Comparison of ENCODE assay signal across 14 cellular contexts in genomic region chr6:135230702-135231468, GRCh38. TPM values are rescaled to one million over a fixed set of nuclear protein-coding genes. Genes with fewer than 3 reads are reported as not detected.
DNase-seq lines count a peak whose midpoint lies in the region; ATAC-seq, FAIRE-seq and TF ChIP-seq lines count a peak whose summit lies in the region.
"Had no signal": no experiment of that assay in that cellular context is flagged by ENCODE, and none has a peak within 500 bp of the region (broad histone marks: within the 10 kb centered on the region; RNA-seq: fewer than 3 reads in every experiment).

No MANE protein-coding gene starts in this region.

- intact Hi-C loops in kidney (cut with DNase I): no loop called here

- H3K4me3 Mint-ChIP-seq in activated T-cell treated with anti-CD3 and anti-CD28 coated beads, Interleukin-2, amount 50 U/mL, for 72 hours: peak overlapping the region in 1 of 2 donors; percentile 71
- no peak overlapping the region for H3K4me3 Mint-ChIP-seq in endodermal cell
- no peak overlapping the region for H3K4me3 Mint-ChIP-seq in stimulated activated naive CD8-positive, alpha-beta T cell treated with anti-CD3 and anti-CD28 coated beads, Interleukin-15, amount 100 ng/mL, for 72 hours
- H3K4me3 Mint-ChIP-seq: effector memory CD8-positive, alpha-beta T cell had no signal

- no peaks in the 10 kb centered on the region for H3K27me3 ChIP-seq in endodermal cell (ENCODE audit: control insufficient read depth, insufficient read depth, low read length, poor library complexity, severe bottlenecking)
- H3K27me3 ChIP-seq: uterus had no signal

- peak in 1 of 2 donors; percentile 36 for ATAC-seq in activated T-cell treated with anti-CD3 and anti-CD28 coated beads, Interleukin-2, amount 50 U/mL, for 72 hours (replicated peaks in 1 of 2)
- ATAC-seq in stimulated activated naive CD8-positive, alpha-beta T cell treated with anti-CD3 and anti-CD28 coated beads, Interleukin-15, amount 100 ng/mL, for 72 hours: no peak
- no peak for ATAC-seq in HG02840 (IDR thresholded peaks at IDR 0.05; ENCODE audit: low FRiP score, unreplicated experiment)
- ATAC-seq: effector memory CD8-positive, alpha-beta T cell had no signal

- DNase-seq in activated T-cell treated with anti-CD3 and anti-CD28 coated beads, Interleukin-2, amount 50 U/mL, for 72 hours: no peak
- no peak for DNase-seq in activated T-cell treated with anti-CD3 and anti-CD28 coated beads, Interleukin-2, amount 50 U/mL, for 1 hour
- DNase-seq in SK-N-MC (ENCODE audit: low read depth, low spot score): no peak
- DNase-seq in endodermal cell: no peak
- no peak for DNase-seq in stimulated activated naive CD8-positive, alpha-beta T cell treated with anti-CD3 and anti-CD28 coated beads, Interleukin-15, amount 100 ng/mL, for 72 hours
- no peak for DNase-seq in kidney
- no peak for DNase-seq in D341Med (ENCODE audit: low spot score)
- DNase-seq: effector memory CD8-positive, alpha-beta T cell; glutamatergic neuron; kidney glomerular epithelial cell; NCI-H1436 treated with DMSO at 0.1 percent for 48 hours; SHP77 treated with DMSO at 0.1 percent for 48 hours; uterus had no signal

- no peaks in the 10 kb centered on the region for H3K27me3 Mint-ChIP-seq in activated T-cell treated with anti-CD3 and anti-CD28 coated beads, Interleukin-2, amount 50 U/mL, for 72 hours (ENCODE audit: low read depth)
- H3K27me3 Mint-ChIP-seq in endodermal cell (ENCODE audit: insufficient read depth): no peaks in the 10 kb centered on the region
- no peaks in the 10 kb centered on the region for H3K27me3 Mint-ChIP-seq in stimulated activated naive CD8-positive, alpha-beta T cell treated with anti-CD3 and anti-CD28 coated beads, Interleukin-15, amount 100 ng/mL, for 72 hours
- H3K27me3 Mint-ChIP-seq: effector memory CD8-positive, alpha-beta T cell had no signal

- FAIRE-seq in kidney (lab: Jason Lieb, UNC): no peak

- H3K4me1 ChIP-seq in endodermal cell (ENCODE audit: control insufficient read depth, insufficient read depth, low read length): peaks cover 9% of the 10 kb centered on the region
- H3K4me1 ChIP-seq in kidney (ENCODE audit: control insufficient read depth in 1 of 2, insufficient read depth in 1 of 2, low read depth in 1 of 2, low read length in 2 of 2): no peaks in the 10 kb centered on the region
- H3K4me1 ChIP-seq: uterus had no signal

- no peaks in the 10 kb centered on the region for H3K36me3 Mint-ChIP-seq in activated T-cell treated with anti-CD3 and anti-CD28 coated beads, Interleukin-2, amount 50 U/mL, for 72 hours (ENCODE audit: insufficient read depth in 2 of 2)
- no peaks in the 10 kb centered on the region for H3K36me3 Mint-ChIP-seq in endodermal cell (ENCODE audit: low read depth)

- H3K27ac ChIP-seq in SK-N-MC (peak overlapping the region; percentile 38; the same call in 1 of the 2 replicates), endodermal cell (ENCODE audit: low read depth, low read length) (no peak overlapping the region), kidney (ENCODE audit: low read depth in 2 of 2, low read length in 2 of 2) (no peak overlapping the region)
- H3K27ac ChIP-seq: uterus had no signal

- 56% methylated on average over 1 of the region's 3 CpGs; no CpG with 5 or more reads in 1 of the 2 experiments for WGBS in endodermal cell (ENCODE audit: insufficient coverage in 1 of 2, insufficient read length in 1 of 2), 2 experiments

- no peaks in the 10 kb centered on the region for H3K9me3 ChIP-seq in SK-N-MC (ENCODE audit: low read depth, low read length)
- H3K9me3 ChIP-seq in endodermal cell (ENCODE audit: control insufficient read depth, low read length): no peaks in the 10 kb centered on the region
- H3K9me3 ChIP-seq in kidney (ENCODE audit: control insufficient read depth in 1 of 2, low read length in 2 of 2): no peaks in the 10 kb centered on the region
- H3K9me3 ChIP-seq: uterus had no signal

- H3K4me1 Mint-ChIP-seq in activated T-cell treated with anti-CD3 and anti-CD28 coated beads, Interleukin-2, amount 50 U/mL, for 72 hours (ENCODE audit: low read depth): peaks cover 39% of the 10 kb centered on the region
- H3K4me1 Mint-ChIP-seq in endodermal cell: peaks cover 9% of the 10 kb centered on the region
- peaks cover 41% of the 10 kb centered on the region for H3K4me1 Mint-ChIP-seq in stimulated activated naive CD8-positive, alpha-beta T cell treated with anti-CD3 and anti-CD28 coated beads, Interleukin-15, amount 100 ng/mL, for 72 hours

- H3K9ac ChIP-seq in SK-N-MC (ENCODE audit: insufficient read length) (no peak overlapping the region), endodermal cell (ENCODE audit: extremely low read depth, low read length, poor library complexity, severe bottlenecking) (no peak overlapping the region), kidney (ENCODE audit: low read length in 2 of 2) (no peak overlapping the region)

- H3K27ac Mint-ChIP-seq in activated T-cell treated with anti-CD3 and anti-CD28 coated beads, Interleukin-2, amount 50 U/mL, for 72 hours: peak overlapping the region; percentile 97
- H3K27ac Mint-ChIP-seq in endodermal cell: peak overlapping the region; percentile 44
- H3K27ac Mint-ChIP-seq in stimulated activated naive CD8-positive, alpha-beta T cell treated with anti-CD3 and anti-CD28 coated beads, Interleukin-15, amount 100 ng/mL, for 72 hours: peak overlapping the region; percentile 9 to 30
- H3K27ac Mint-ChIP-seq: effector memory CD8-positive, alpha-beta T cell had no signal

- no peak for TF ChIP-seq CTCF in endodermal cell (conservative IDR thresholded peaks at IDR 0.05)
- TF ChIP-seq CTCF in kidney (IDR thresholded peaks at IDR 0.05; ENCODE audit: borderline replicate concordance, extremely low read depth, insufficient read depth): no peak

- H3K9me3 Mint-ChIP-seq in activated T-cell treated with anti-CD3 and anti-CD28 coated beads, Interleukin-2, amount 50 U/mL, for 72 hours: peaks cover 0 to 1% of the 10 kb centered on the region in 2 donors
- no peaks in the 10 kb centered on the region for H3K9me3 Mint-ChIP-seq in endodermal cell
- H3K9me3 Mint-ChIP-seq in stimulated activated naive CD8-positive, alpha-beta T cell treated with anti-CD3 and anti-CD28 coated beads, Interleukin-15, amount 100 ng/mL, for 72 hours: no peaks in the 10 kb centered on the region
- H3K9me3 Mint-ChIP-seq: effector memory CD8-positive, alpha-beta T cell had no signal

- H3K36me3 ChIP-seq in SK-N-MC (ENCODE audit: insufficient read depth, low read length): no peaks in the 10 kb centered on the region
- no peaks in the 10 kb centered on the region for H3K36me3 ChIP-seq in endodermal cell (ENCODE audit: control insufficient read depth, insufficient read depth, low read length)
- no peaks in the 10 kb centered on the region for H3K36me3 ChIP-seq in kidney (ENCODE audit: control insufficient read depth in 1 of 2, insufficient read depth in 2 of 2, low read length in 2 of 2)
- H3K36me3 ChIP-seq: uterus had no signal

- H3K4me3 ChIP-seq in SK-N-MC (no peak overlapping the region), endodermal cell (ENCODE audit: low read length) (no peak overlapping the region), kidney (ENCODE audit: low read length in 2 of 2) (no peak overlapping the region)
- H3K4me3 ChIP-seq: uterus had no signal

RNA-seq across cellular contexts. Expression of gene MYB, which starts 49.8 kb away (rescaled TPM):
- total RNA-seq in activated T-cell treated with anti-CD3 and anti-CD28 coated beads, Interleukin-2, amount 50 U/mL, for 72 hours: 10 to 100 TPM; 89.6 to 91.4 TPM
- total RNA-seq in endodermal cell: 1 to 10 TPM; 5.3 to 5.4 TPM
- polyA plus RNA-seq in endodermal cell (2013, experiment 1 of 2): 3.3 TPM
- polyA plus RNA-seq in endodermal cell (2013, experiment 2 of 2): 3.2 TPM
- total RNA-seq in kidney: 1.3 TPM
- not detected for polyA plus RNA-seq in kidney (ENCODE audit: insufficient read depth, low read depth, low replicate concordance)

Comparison
In these comparisons a context has a peak if more than half of its experiments do, and no peak if none do; other contexts are left out.
1. H3K27ac Mint-ChIP-seq: peak in every context shown above with its lines; median percentile 97 in activated T-cell treated with anti-CD3 and anti-CD28 coated beads, Interleukin-2, amount 50 U/mL, for 72 hours; 44 in endodermal cell; 20 in stimulated activated naive CD8-positive, alpha-beta T cell treated with anti-CD3 and anti-CD28 coated beads, Interleukin-15, amount 100 ng/mL, for 72 hours.
2. RNA of gene MYB, which starts 49.8 kb away (total RNA-seq): 89.6 to 91.4 TPM in activated T-cell treated with anti-CD3 and anti-CD28 coated beads, Interleukin-2, amount 50 U/mL, for 72 hours; 5.3 to 5.4 TPM in endodermal cell and 1.3 TPM in kidney (single experiment); every median in the first group is over 10 times any median in the second.